Comparison of ENCODE assay signal across 8 cellular contexts in genomic region chr12:4269279-4269991, GRCh38. TPM values are rescaled to one million over a fixed set of nuclear protein-coding genes. Genes with fewer than 3 reads are reported as not detected.
DNase-seq lines count a peak whose midpoint lies in the region; ATAC-seq and TF ChIP-seq lines count a peak whose summit lies in the region.

No MANE protein-coding gene starts in this region.

- TF ChIP-seq CTCF in GM12874 (IDR thresholded peaks at IDR 0.05; ENCODE audit: insufficient read depth, low read depth, low read length): peak; percentile 40
- peak; percentile 39 for TF ChIP-seq CTCF in chondrocyte (IDR thresholded peaks at IDR 0.05)
- no peak for TF ChIP-seq CTCF in right lobe of liver (IDR thresholded peaks at IDR 0.05)

- no peaks in the 10 kb centered on the region for H3K36me3 ChIP-seq in right lobe of liver

- H3K9me3 ChIP-seq in right lobe of liver: no peaks in the 10 kb centered on the region

- peak overlapping the region; percentile 62 for H3K4me3 Mint-ChIP-seq in chondrocyte (ENCODE audit: unreplicated experiment)

- TF ChIP-seq POLR2A in right lobe of liver (IDR thresholded peaks at IDR 0.05): peak; percentile 32

- peak; percentile 88 for DNase-seq in activated CD4-positive, alpha-beta T cell treated with anti-CD3 and anti-CD28 coated beads for 1 hour
- DNase-seq in chondrocyte (ENCODE audit: low spot score) (no peak), right lobe of liver (peak; percentile 73 to 86 (median 84)), GM03348 (ENCODE audit: low spot score) (no peak)
- peak; percentile 89 to 93 for DNase-seq in stimulated activated CD4-positive, alpha-beta T cell treated with anti-CD3 and anti-CD28 coated beads, Interleukin-2, amount 100 ng/mL, for 48 hours

- no peak overlapping the region for H3K27ac Mint-ChIP-seq in chondrocyte (ENCODE audit: unreplicated experiment)

- TF ChIP-seq EP300 in Ishikawa (IDR thresholded peaks at IDR 0.05; ENCODE audit: borderline replicate concordance): no peak

- intact Hi-C loops in right lobe of liver (cut with DNase I): no loop called here

- H3K27me3 Mint-ChIP-seq in chondrocyte (ENCODE audit: low read depth): peaks cover 55% of the 10 kb centered on the region

- peaks cover 0 to 65% of the 10 kb centered on the region in 2 donors for H3K27me3 ChIP-seq in right lobe of liver

- peaks cover 2% of the 10 kb centered on the region for H3K36me3 Mint-ChIP-seq in chondrocyte (ENCODE audit: low read depth)

- no peaks in the 10 kb centered on the region for H3K9me3 Mint-ChIP-seq in chondrocyte (ENCODE audit: low read depth)

- 0% methylated on average over 9 of the region's 73 CpGs for WGBS in right lobe of liver (ENCODE audit: insufficient coverage, low coverage, low lambda C conversion rate, missing lambda C conversion rate)

- peaks cover 0 to 37% (median 0%) of the 10 kb centered on the region in 4 donors for H3K4me1 ChIP-seq in right lobe of liver

- ATAC-seq in right lobe of liver: peak; percentile 27 to 51 (median 40)
- ATAC-seq in HG02870 (IDR thresholded peaks at IDR 0.05; ENCODE audit: unreplicated experiment): no peak

- peak overlapping the region; percentile 16 to 37 (median 22) for H3K4me3 ChIP-seq in right lobe of liver

- peaks cover 31% of the 10 kb centered on the region for H3K4me1 Mint-ChIP-seq in chondrocyte (ENCODE audit: low read depth)

- peak overlapping the region in 2 of 3 donors; percentile 6 to 49 for H3K27ac ChIP-seq in right lobe of liver

- TF ChIP-seq RAD21 in Ishikawa (IDR thresholded peaks at IDR 0.05; ENCODE audit: low read depth): no peak

TF ChIP-seq in Ishikawa, 13 proteins besides CTCF, POLR2A, EP300 and RAD21:
- TF ChIP-seq NFIC (IDR thresholded peaks at IDR 0.05) (no peak), CREB1 (IDR thresholded peaks at IDR 0.05; ENCODE audit: low read depth) (peak; percentile 67), USF1 (IDR thresholded peaks at IDR 0.05) (peak; percentile 81), YY1 (IDR thresholded peaks at IDR 0.05; ENCODE audit: low read depth) (no peak), REST (IDR thresholded peaks at IDR 0.05; ENCODE audit: low read depth) (no peak), TAF1 (IDR thresholded peaks at IDR 0.05; ENCODE audit: low read depth) (no peak)
- TF ChIP-seq, protein P1, sequence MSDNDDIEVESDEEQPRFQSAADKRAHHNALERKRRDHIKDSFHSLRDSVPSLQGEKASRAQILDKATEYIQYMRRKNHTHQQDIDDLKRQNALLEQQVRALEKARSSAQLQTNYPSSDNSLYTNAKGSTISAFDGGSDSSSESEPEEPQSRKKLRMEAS (IDR thresholded peaks at IDR 0.05): peak; percentile 97

RNA-seq across cellular contexts. Expression of gene CCND2, which starts 4.1 kb away (rescaled TPM):
- total RNA-seq in chondrocyte (128 to 158 TPM (median 129 TPM) in 3 replicates), right lobe of liver (1 to 10 TPM; 1.1 to 6.2 (median 1.5) TPM)

RNA-seq across cellular contexts. Expression of gene TIGAR, which starts 51.6 kb away (rescaled TPM):
- total RNA-seq in chondrocyte (27.1 to 30.1 TPM (median 28.8 TPM) in 3 replicates), right lobe of liver (1 to 10 TPM; 4.0 to 9.1 (median 5.1) TPM)

Comparison
In these comparisons a context has a peak if more than half of its experiments do, and no peak if none do; other contexts are left out.
1. CTCF ChIP-seq: peak in GM12874 (single experiment) and chondrocyte (single experiment); none in right lobe of liver (0 of 4).
2. DNase-seq: peak in activated CD4-positive, alpha-beta T cell treated with anti-CD3 and anti-CD28 coated beads for 1 hour (single experiment), right lobe of liver (3 of 3) and stimulated activated CD4-positive, alpha-beta T cell treated with anti-CD3 and anti-CD28 coated beads, Interleukin-2, amount 100 ng/mL, for 48 hours (2 of 2); none in chondrocyte (single experiment) and GM03348 (single experiment).
3. RNA of gene CCND2, which starts 4.1 kb away (total RNA-seq): 128 to 158 TPM in chondrocyte; 1.1 to 6.2 TPM in right lobe of liver; every median in the first group is over 10 times any median in the second.